ENCODE assay signal across 30 cellular contexts in the genomic region with DNA sequence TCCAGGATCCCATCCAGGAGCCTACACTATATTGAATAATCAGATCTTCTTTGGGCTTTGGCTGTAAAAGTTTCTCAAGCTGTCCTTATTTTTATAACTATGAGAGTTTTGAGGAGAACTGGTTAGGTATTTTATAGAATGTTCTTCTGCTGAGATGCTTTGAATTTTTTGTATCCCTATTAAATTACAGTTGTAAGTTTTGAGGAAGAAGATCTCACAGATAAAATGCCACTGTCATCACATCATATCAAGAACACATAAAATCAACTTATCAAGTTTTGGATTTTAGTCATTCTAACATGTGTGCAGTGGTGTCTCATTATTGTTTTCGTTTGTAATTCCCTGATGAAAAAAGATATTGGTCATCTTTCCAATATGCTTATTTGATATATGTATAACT.
"Had no signal": no experiment of that assay in that cellular context is flagged by ENCODE, and none has a peak within 500 bp of the region (broad histone marks: within the 10 kb centered on the region; RNA-seq: fewer than 3 reads in every experiment).

No MANE protein-coding gene starts in this region.

- H3K79me2 ChIP-seq: parathyroid adenoma had no signal

- H3K9ac ChIP-seq: parathyroid adenoma had no signal

- H3K4me1 Mint-ChIP-seq: immature natural killer cell; naive B cell; neural crest cell; stimulated activated naive CD8-positive, alpha-beta T cell treated with anti-CD3 and anti-CD28 coated beads, Interleukin-15, amount 100 ng/mL, for 72 hours had no signal

- H3K27me3 Mint-ChIP-seq: naive B cell; natural killer cell treated with Interleukin-12 subunit alpha and Interleukin-12 subunit beta and Interleukin-15 and Interleukin-18, amount 100 ng/mL, for 72 hours; progenitor cell of endocrine pancreas; stimulated activated naive CD8-positive, alpha-beta T cell treated with anti-CD3 and anti-CD28 coated beads, Interleukin-15, amount 100 ng/mL, for 72 hours had no signal

- H3K36me3 Mint-ChIP-seq: naive B cell had no signal

- ATAC-seq: heart right ventricle; left ventricle myocardium superior; lower lobe of right lung; mucosa of descending colon; natural killer cell treated with Interleukin-12 subunit alpha and Interleukin-12 subunit beta and Interleukin-15 and Interleukin-18, amount 100 ng/mL, for 72 hours; right lobe of liver; stimulated activated naive CD8-positive, alpha-beta T cell treated with anti-CD3 and anti-CD28 coated beads, Interleukin-15, amount 100 ng/mL, for 72 hours; upper lobe of right lung had no signal

- H3K9me3 ChIP-seq: neutrophil, right lobe of liver, suprapubic skin, upper lobe of right lung, uterus had no signal

- H3K4me2 ChIP-seq: smooth muscle cell had no signal

- H3K4me3 ChIP-seq: coronary artery, esophagus muscularis mucosa, heart right ventricle, lower lobe of right lung, mucosa of descending colon, right lobe of liver, smooth muscle cell, suprapubic skin, transverse colon, upper lobe of right lung, uterus had no signal

- H3K27me3 ChIP-seq: esophagus muscularis mucosa, heart right ventricle, neutrophil, right lobe of liver, suprapubic skin, transverse colon, upper lobe of right lung, uterus had no signal

- H3K36me3 ChIP-seq: esophagus muscularis mucosa, heart right ventricle, lower lobe of right lung, neutrophil, right lobe of liver, suprapubic skin, transverse colon, upper lobe of right lung, uterus had no signal

- H3K27ac ChIP-seq: coronary artery, esophagus muscularis mucosa, heart right ventricle, lower lobe of right lung, neutrophil, parathyroid adenoma, right lobe of liver, suprapubic skin, transverse colon, upper lobe of right lung, uterus had no signal

- H2AFZ ChIP-seq: parathyroid adenoma had no signal

- H3K4me1 ChIP-seq: esophagus muscularis mucosa, heart right ventricle, lower lobe of right lung, parathyroid adenoma, right lobe of liver, suprapubic skin, transverse colon, upper lobe of right lung, uterus had no signal

- H3K27ac Mint-ChIP-seq: immature natural killer cell; naive B cell; natural killer cell treated with Interleukin-12 subunit alpha and Interleukin-12 subunit beta and Interleukin-15 and Interleukin-18, amount 100 ng/mL, for 72 hours; progenitor cell of endocrine pancreas; stimulated activated naive CD8-positive, alpha-beta T cell treated with anti-CD3 and anti-CD28 coated beads, Interleukin-15, amount 100 ng/mL, for 72 hours had no signal

- DNase-seq: dermis blood vessel endothelial cell; effector memory CD4-positive, alpha-beta T cell; foreskin melanocyte; glutamatergic neuron; heart right ventricle; hypothalamus; immature natural killer cell; left ventricle myocardium superior; lower lobe of right lung; mucosa of descending colon; naive B cell; right lobe of liver; stimulated activated CD4-positive, alpha-beta T cell treated with anti-CD3 and anti-CD28 coated beads, Interleukin-12 subunit alpha, Interleukin-12 subunit beta, amount 100 ng/mL, for 4 hours; stimulated activated CD4-positive, alpha-beta T cell treated with anti-CD3 and anti-CD28 coated beads, Interleukin-1b, Interleukin-23, amount 100 ng/mL, for 48 hours; stimulated activated CD4-positive, alpha-beta T cell treated with anti-CD3 and anti-CD28 coated beads, Interleukin-4, amount 100 ng/mL, for 1 hour; stimulated activated CD8-positive, alpha-beta memory T cell treated with anti-CD3 and anti-CD28 coated beads, Interleukin-4, amount 100 ng/mL, for 48 hours; stimulated activated naive CD4-positive, alpha-beta T cell; stimulated activated naive CD8-positive, alpha-beta T cell treated with anti-CD3 and anti-CD28 coated beads, Interleukin-15, amount 100 ng/mL, for 72 hours; transverse colon; upper lobe of right lung; uterus had no signal

- H3K4me3 Mint-ChIP-seq: immature natural killer cell; naive B cell; natural killer cell treated with Interleukin-12 subunit alpha and Interleukin-12 subunit beta and Interleukin-15 and Interleukin-18, amount 100 ng/mL, for 72 hours; neural crest cell; stimulated activated naive CD8-positive, alpha-beta T cell treated with anti-CD3 and anti-CD28 coated beads, Interleukin-15, amount 100 ng/mL, for 72 hours had no signal
